17 cellular contexts compared by ENCODE assay signal in the genomic region with DNA sequence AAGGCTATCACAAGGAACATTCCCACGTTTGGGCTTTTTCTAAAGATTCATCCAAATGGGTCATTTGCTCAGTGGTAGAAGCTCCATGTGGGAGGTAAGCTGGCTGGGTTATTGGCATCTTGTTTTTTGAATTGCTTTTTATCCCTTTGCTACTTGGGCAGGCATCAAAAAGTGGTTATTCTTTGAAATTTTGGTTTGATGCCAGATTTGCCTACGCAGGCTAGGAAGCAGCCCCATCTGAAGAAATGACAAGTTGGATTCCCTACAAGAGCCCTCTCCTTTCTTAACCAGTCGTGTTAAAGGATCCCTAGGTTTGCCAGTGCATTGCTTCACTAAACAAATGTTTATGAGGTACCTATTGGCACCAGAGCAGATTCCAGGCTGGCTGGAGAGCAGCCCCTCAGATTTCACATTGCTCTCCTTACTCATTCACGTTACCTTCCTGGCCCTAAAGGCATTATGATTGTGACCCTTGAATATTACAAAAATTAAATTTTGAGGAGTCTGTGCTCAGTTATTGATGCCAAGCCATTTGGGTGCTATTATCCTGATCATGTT. TPM values are rescaled to one million over a fixed set of nuclear protein-coding genes. Genes with fewer than 3 reads are reported as not detected.
A peak's percentile ranks its signal among the peaks of the same experiment; 100 is the strongest.
DNase-seq lines count a peak whose midpoint lies in the region; ATAC-seq and TF ChIP-seq lines count a peak whose summit lies in the region.
"Had no signal": no experiment of that assay in that cellular context is flagged by ENCODE, and none has a peak within 500 bp of the region (broad histone marks: within the 10 kb centered on the region; RNA-seq: fewer than 3 reads in every experiment).

No MANE protein-coding gene starts in this region.

- POLR2A ChIA-PET in MCF 10A (lab: Yijun Ruan, JAX) (no interaction called here), T-cell (lab: Charles Lee) (no interaction called here)

- intact Hi-C loops in MCF 10A (cut with micrococcal nuclease), result loop anchor here (2.0 kb wide), 1 partner anchor 36 kb away; no protein-coding TSS in a partner anchor
- intact Hi-C loops in breast epithelium (cut with DNase I; ENCODE audit: low total_unique reads), result no loop called here

- TF ChIP-seq CTCF in MCF 10A (IDR thresholded peaks at IDR 0.05; ENCODE audit: unreplicated experiment), result no peak
- no peak for TF ChIP-seq CTCF in breast epithelium (IDR thresholded peaks at IDR 0.05)
- no peak for TF ChIP-seq CTCF in fibroblast of mammary gland (conservative IDR thresholded peaks at IDR 0.05; ENCODE audit: control insufficient read depth, insufficient read depth, low read depth, low read length)
- no peak for TF ChIP-seq CTCF in mesothelial cell of epicardium (IDR thresholded peaks at IDR 0.05; ENCODE audit: unreplicated experiment)

- no peak overlapping the region for H3K9ac ChIP-seq in subcutaneous abdominal adipose tissue (ENCODE audit: low read length in 5 of 5)
- H3K9ac ChIP-seq: KMS-11 had no signal

- H3K27me3 Mint-ChIP-seq in MCF 10A (ENCODE audit: insufficient read depth, unreplicated experiment) (no peaks in the 10 kb centered on the region), T-cell (no peaks in the 10 kb centered on the region), mesothelial cell of epicardium (ENCODE audit: low read depth) (no peaks in the 10 kb centered on the region)

- H3K36me3 ChIP-seq in breast epithelium (peaks cover 9% of the 10 kb centered on the region), subcutaneous abdominal adipose tissue (ENCODE audit: control insufficient read depth in 5 of 5, insufficient read depth in 5 of 5, low read length in 5 of 5) (peaks cover 36 to 84% (median 62%) of the 10 kb centered on the region in 5 donors)

- H3K27ac Mint-ChIP-seq in MCF 10A (ENCODE audit: low read depth, unreplicated experiment) (no peak overlapping the region), T-cell (peak overlapping the region; percentile 86 to 91), mesothelial cell of epicardium (no peak overlapping the region)

- CTCF ChIA-PET in MCF 10A (lab: Yijun Ruan, JAX) (interaction anchor here (0.6 kb wide), 2 partner anchors 25 to 30 kb away, joined by 3 read pairs; no protein-coding TSS in a partner anchor), T-cell (lab: Charles Lee) (no interaction called here)

- H3K4me3 ChIP-seq in breast epithelium (no peak overlapping the region), fibroblast of mammary gland (ENCODE audit: control insufficient read depth, low read depth, low read length) (no peak overlapping the region), subcutaneous abdominal adipose tissue (ENCODE audit: low read depth in 1 of 5, low read length in 5 of 5) (no peak overlapping the region)
- H3K4me3 ChIP-seq: gastrocnemius medialis, mucosa of descending colon had no signal

- no peak for ATAC-seq in T-cell (replicated peaks in 1 of 4)
- ATAC-seq: mucosa of descending colon had no signal

- H3K4me1 Mint-ChIP-seq in MCF 10A (ENCODE audit: insufficient read depth, unreplicated experiment) (peaks cover 25% of the 10 kb centered on the region), T-cell (peaks cover 57 to 67% (median 66%) of the 10 kb centered on the region in 3 donors), mesothelial cell of epicardium (no peaks in the 10 kb centered on the region)

- no peaks in the 10 kb centered on the region for H3K9me3 Mint-ChIP-seq in MCF 10A (ENCODE audit: unreplicated experiment)
- no peaks in the 10 kb centered on the region for H3K9me3 Mint-ChIP-seq in T-cell
- no peaks in the 10 kb centered on the region for H3K9me3 Mint-ChIP-seq in mesothelial cell of epicardium

- no peak overlapping the region for H3K4me3 Mint-ChIP-seq in MCF 10A (ENCODE audit: unreplicated experiment)
- peak overlapping the region in 1 of 3 donors; percentile 42 for H3K4me3 Mint-ChIP-seq in T-cell
- no peak overlapping the region for H3K4me3 Mint-ChIP-seq in mesothelial cell of epicardium

- H3K36me3 Mint-ChIP-seq in MCF 10A (ENCODE audit: insufficient read depth, unreplicated experiment) (peaks cover 81% of the 10 kb centered on the region), T-cell (peaks cover 36% of the 10 kb centered on the region), mesothelial cell of epicardium (peaks cover 28% of the 10 kb centered on the region)

- BruUV-seq in MCF 10A (replicated peaks; lab: Mats Ljungman, UMichigan), result no TSS peak

- H3K4me1 ChIP-seq in breast epithelium (peaks cover 3 to 5% of the 10 kb centered on the region in 2 donors), subcutaneous abdominal adipose tissue (ENCODE audit: control insufficient read depth in 5 of 5, insufficient read depth in 5 of 5, low read length in 5 of 5) (peaks cover 4 to 13% (median 9%) of the 10 kb centered on the region in 5 donors)

- H3K9me3 ChIP-seq in breast epithelium, result no peaks in the 10 kb centered on the region
- no peaks in the 10 kb centered on the region for H3K9me3 ChIP-seq in subcutaneous abdominal adipose tissue (ENCODE audit: control insufficient read depth in 5 of 5, low read length in 5 of 5)
- H3K9me3 ChIP-seq: gastrocnemius medialis, mucosa of descending colon had no signal

- peak overlapping the region in 1 of 2 donors; percentile 43 for H3K27ac ChIP-seq in breast epithelium
- H3K27ac ChIP-seq in subcutaneous abdominal adipose tissue (ENCODE audit: low read depth, low read length), result peak overlapping the region; percentile 24

- DNase-seq in MCF 10A (ENCODE audit: unreplicated experiment), result peak; percentile 27
- DNase-seq in breast epithelium (ENCODE audit: low spot score in 2 of 2), result no peak
- DNase-seq in T-cell, result no peak
- DNase-seq in fibroblast of mammary gland (ENCODE audit: low read depth), result peak; percentile 62
- DNase-seq in mesothelial cell of epicardium (ENCODE audit: low spot score in 2 of 2, unreplicated experiment in 2 of 2), result no peak
- no peak for DNase-seq in GDM1 (lab: John Stamatoyannopoulos, UW)
- no peak for DNase-seq in islet precursor cell
- DNase-seq: DND-41; kidney; mucosa of descending colon; NCI-H1694; NCI-H526; stimulated activated CD4-positive, alpha-beta T cell treated with anti-CD3 and anti-CD28 coated beads, Interleukin-2, amount 100 ng/mL, for 24 hours; T-helper 9 cell had no signal

- H3K27me3 ChIP-seq in breast epithelium (no peaks in the 10 kb centered on the region), subcutaneous abdominal adipose tissue (ENCODE audit: control insufficient read depth in 5 of 5, insufficient read depth in 4 of 5, low read length in 5 of 5) (no peaks in the 10 kb centered on the region)
- H3K27me3 ChIP-seq: gastrocnemius medialis had no signal

- TF ChIP-seq POLR2A in breast epithelium (IDR thresholded peaks at IDR 0.05), result no peak

RNA-seq across cellular contexts. Expression of a gene that starts 38.8 kb away (rescaled TPM):
- 54.2 and 56.9 TPM in 2 replicates for total RNA-seq in MCF 10A (2022)
- 10 to 100 TPM; 32.8 to 41.9 (median 35.4) TPM for total RNA-seq in breast epithelium
- total RNA-seq in T-cell, result 100 to 1,000 TPM; 122 to 148 (median 126) TPM
- total RNA-seq in mesothelial cell of epicardium, result 144 to 160 TPM (median 149 TPM) in 3 replicates

RNA-seq across cellular contexts. Expression of a gene that starts 53.2 kb away (rescaled TPM):
- total RNA-seq in MCF 10A (2022), result 13.3 and 14.7 TPM in 2 replicates
- 10 to 100 TPM; 18.7 to 36.8 (median 29.7) TPM for total RNA-seq in breast epithelium
- 10 to 100 TPM; 10.3 to 24.0 (median 20.3) TPM for total RNA-seq in T-cell
- total RNA-seq in mesothelial cell of epicardium, result 10.7 to 14.0 TPM (median 13.1 TPM) in 3 replicates

Comparison
In these comparisons a context has a peak if more than half of its experiments do, and no peak if none do; other contexts are left out.
1. DNase-seq: peak in MCF 10A (single experiment) and fibroblast of mammary gland (single experiment); none in breast epithelium (0 of 2), T-cell (0 of 34), mesothelial cell of epicardium (0 of 2), GDM1 (single experiment) and islet precursor cell (single experiment).
2. H3K27ac Mint-ChIP-seq: peak in T-cell (2 of 2); none in MCF 10A (single experiment) and mesothelial cell of epicardium (single experiment).